ENCODE assay signal across 1 cellular context in genomic region chr2:38654495-38655381, GRCh38.
TF ChIP-seq lines count a peak whose summit lies in the region.

No MANE protein-coding gene starts in this region.

TF ChIP-seq in K562, 482 proteins besides CTCF, POLR2A, EP300 and RAD21 (continued from another document):
- TF ChIP-seq ZBTB12 (CRISPR knock-in tag; IDR thresholded peaks at IDR 0.05): 0 out of 2 replicates have a peak, but pooled peaks have one; percentile 41
- peak; percentile 56; the same call in 1 of the 2 replicates for TF ChIP-seq NR4A1 (CRISPR knock-in tag; IDR thresholded peaks at IDR 0.05)
- TF ChIP-seq NR4A1 (tag; IDR thresholded peaks at IDR 0.05): no peak
- TF ChIP-seq ATF1 (CRISPR knock-in tag; IDR thresholded peaks at IDR 0.05): no peak
- peak; percentile 86 for TF ChIP-seq ATF1 (tag; IDR thresholded peaks at IDR 0.05)
- peak; percentile 91 for TF ChIP-seq BHLHE40 (IDR thresholded peaks at IDR 0.05; ENCODE audit: low read length)
- peak; percentile 93 for TF ChIP-seq ATF7 (IDR thresholded peaks at IDR 0.05)
- peak; percentile 85 for TF ChIP-seq L3MBTL2 (IDR thresholded peaks at IDR 0.05)
- peak; percentile 31 for TF ChIP-seq ZNF766 (CRISPR knock-in tag; conservative IDR thresholded peaks at IDR 0.05)
- TF ChIP-seq MEIS2 (IDR thresholded peaks at IDR 0.05; ENCODE audit: partially characterized antibody): peak; percentile 84
- TF ChIP-seq CREB1 (IDR thresholded peaks at IDR 0.05): 0 out of 2 replicates have a peak, but pooled peaks have one; percentile 19
- TF ChIP-seq CREB1 (CRISPR knock-in tag; IDR thresholded peaks at IDR 0.05): no peak; the same call in 1 of the 2 replicates
- TF ChIP-seq FOXA3 (CRISPR knock-in tag; conservative IDR thresholded peaks at IDR 0.05 in 1 of 2, IDR thresholded peaks at IDR 0.05 in 1 of 2): peak in 1 of 2 experiments; percentile 50; a peak in 1 of 4 replicates
- peak; percentile 95 for TF ChIP-seq ATF3 (IDR thresholded peaks at IDR 0.05)
- TF ChIP-seq ATF3 (CRISPR knock-in tag; conservative IDR thresholded peaks at IDR 0.05): no peak; the same call in 1 of the 2 replicates
- TF ChIP-seq JUND (IDR thresholded peaks at IDR 0.05; ENCODE audit: borderline replicate concordance, low read depth, low read length): peak; percentile 67; the same call in 1 of the 2 replicates
- peak; percentile 47; the same call in 2 of the 3 replicates for TF ChIP-seq JUND (tag; IDR thresholded peaks at IDR 0.05; ENCODE audit: borderline replicate concordance, low read depth, low read length)
- TF ChIP-seq ZNF583 (CRISPR knock-in tag; IDR thresholded peaks at IDR 0.05): 0 out of 2 replicates have a peak, but pooled peaks have one; percentile 51
- no peak for TF ChIP-seq MAZ (CRISPR knock-in tag; conservative IDR thresholded peaks at IDR 0.05 in 1 of 2, IDR thresholded peaks at IDR 0.05 in 1 of 2)
- peak; percentile 40 for TF ChIP-seq CREM (IDR thresholded peaks at IDR 0.05; ENCODE audit: low read depth)
- TF ChIP-seq SRSF1 (IDR thresholded peaks at IDR 0.05; ENCODE audit: low read depth, low read length): no peak
- TF ChIP-seq C11orf30 (IDR thresholded peaks at IDR 0.05; ENCODE audit: low read depth): peak; percentile 78
- no peak for TF ChIP-seq POLR3A (IDR thresholded peaks at IDR 0.05; ENCODE audit: borderline replicate concordance, extremely low read depth, insufficient read depth, insufficient read length)
- TF ChIP-seq NFATC3 (IDR thresholded peaks at IDR 0.05): no peak
- TF ChIP-seq ZBTB9 (CRISPR knock-in tag; IDR thresholded peaks at IDR 0.05): 0 out of 2 replicates have a peak, but pooled peaks have one; percentile 13
- no peak for TF ChIP-seq CHD1 (IDR thresholded peaks at IDR 0.05; ENCODE audit: low read length)
- TF ChIP-seq OTX1 (CRISPR knock-in tag; IDR thresholded peaks at IDR 0.05): no peak
- TF ChIP-seq HDAC2 (IDR thresholded peaks at IDR 0.05): 0 out of 2 replicates have a peak, but pooled peaks have one; percentile 20
- no peak for TF ChIP-seq FOSL1 (tag; conservative IDR thresholded peaks at IDR 0.05)
- TF ChIP-seq MAX (CRISPR knock-in tag; IDR thresholded peaks at IDR 0.05): peak; percentile 48; the same call in 1 of the 2 replicates
- TF ChIP-seq ZNF592 (IDR thresholded peaks at IDR 0.05): peak; percentile 87
- TF ChIP-seq ZNF316 (IDR thresholded peaks at IDR 0.05): peak; percentile 82
TF ChIP-seq in K562: peak in this region for 44.
